In genomic region chr4:159444668-159445067, GRCh38 we compare ENCODE assay signal across 2 cellular contexts.
TF ChIP-seq lines count a peak whose summit lies in the region.

No MANE protein-coding gene starts in this region.

TF ChIP-seq in SK-N-SH, 30 proteins besides CTCF, POLR2A, EP300 and RAD21 (continued from another document):
- TF ChIP-seq YY1 (IDR thresholded peaks at IDR 0.05; ENCODE audit: low read depth): no peak
- TF ChIP-seq MXI1 (IDR thresholded peaks at IDR 0.05; ENCODE audit: low read depth, low read length): no peak
- TF ChIP-seq NFIC (IDR thresholded peaks at IDR 0.05; ENCODE audit: borderline replicate concordance): no peak
- TF ChIP-seq USF1 (IDR thresholded peaks at IDR 0.05; ENCODE audit: borderline replicate concordance, low read depth): no peak
- TF ChIP-seq TCF12 (IDR thresholded peaks at IDR 0.05): no peak
- no peak for TF ChIP-seq FOXM1 (IDR thresholded peaks at IDR 0.05; ENCODE audit: low read depth)
- TF ChIP-seq SMC3 (IDR thresholded peaks at IDR 0.05; ENCODE audit: low read depth, low read length): no peak
- no peak for TF ChIP-seq NRF1 (IDR thresholded peaks at IDR 0.05; ENCODE audit: low read depth, low read length)
- TF ChIP-seq GATA2 (CRISPR knock-in tag; IDR thresholded peaks at IDR 0.05): no peak
- TF ChIP-seq REST (IDR thresholded peaks at IDR 0.05; ENCODE audit: low read depth, low read length): no peak

TF ChIP-seq in SK-N-SH treated with all-trans-retinoic acid at 6 μM for 48 hours, 23 proteins besides CTCF, POLR2A, EP300 and RAD21 (continued from another document):
- TF ChIP-seq CSRNP3 (CRISPR knock-in tag; IDR thresholded peaks at IDR 0.05) (no peak), ZNF8 (CRISPR knock-in tag; IDR thresholded peaks at IDR 0.05) (no peak), OSR1 (CRISPR knock-in tag; IDR thresholded peaks at IDR 0.05) (no peak), RARB (CRISPR knock-in tag; IDR thresholded peaks at IDR 0.05) (no peak), ZFP30 (CRISPR knock-in tag; IDR thresholded peaks at IDR 0.05) (no peak), BACH2 (CRISPR knock-in tag; IDR thresholded peaks at IDR 0.05; ENCODE audit: borderline replicate concordance) (no peak), GLIS3 (CRISPR knock-in tag; IDR thresholded peaks at IDR 0.05) (no peak), PPARA (CRISPR knock-in tag; IDR thresholded peaks at IDR 0.05; ENCODE audit: borderline replicate concordance) (no peak), ZC3H10 (CRISPR knock-in tag; IDR thresholded peaks at IDR 0.05) (no peak), ISL1 (CRISPR knock-in tag; IDR thresholded peaks at IDR 0.05) (no peak), ARNTL (CRISPR knock-in tag; IDR thresholded peaks at IDR 0.05; ENCODE audit: borderline replicate concordance, low read depth) (no peak), TSHZ2 (CRISPR knock-in tag; IDR thresholded peaks at IDR 0.05) (no peak), ZNF565 (CRISPR knock-in tag; conservative IDR thresholded peaks at IDR 0.05; ENCODE audit: low read depth) (no peak)
